9 cellular contexts compared by ENCODE assay signal in genomic region chr7:44043902-44044301, GRCh38. TPM values are rescaled to one million over a fixed set of nuclear protein-coding genes. Genes with fewer than 3 reads are reported as not detected.
DNase-seq lines count a peak whose midpoint lies in the region; ATAC-seq, FAIRE-seq and TF ChIP-seq lines count a peak whose summit lies in the region.
"Had no signal": no experiment of that assay in that cellular context is flagged by ENCODE, and none has a peak within 500 bp of the region (broad histone marks: within the 10 kb centered on the region; RNA-seq: fewer than 3 reads in every experiment).

No MANE protein-coding gene starts in this region.

- H3K36me3 ChIP-seq in A673 (ENCODE audit: insufficient read depth, low read length, poor library complexity, severe bottlenecking) (peaks cover 7% of the 10 kb centered on the region), HUES64 (ENCODE audit: insufficient read depth, low read length) (peaks cover 12% of the 10 kb centered on the region), mucosa of rectum (ENCODE audit: control insufficient read depth in 2 of 2, insufficient read depth in 2 of 2, low read length in 2 of 2) (peaks cover 5 to 8% of the 10 kb centered on the region in 2 donors)

- no peaks in the 10 kb centered on the region for H3K9me3 ChIP-seq in A673 (ENCODE audit: low read depth, low read length, poor library complexity, severe bottlenecking)
- no peaks in the 10 kb centered on the region for H3K9me3 ChIP-seq in HUES64 (ENCODE audit: insufficient read depth, low read depth, low read length)
- no peaks in the 10 kb centered on the region for H3K9me3 ChIP-seq in mucosa of rectum (ENCODE audit: control insufficient read depth in 2 of 2, low read length in 2 of 2)

- WGBS in HUES64 = 38% methylated on average over 8 of the region's 8 CpGs

- H3K4me1 ChIP-seq in A673 (ENCODE audit: insufficient read depth, low read length, poor library complexity, severe bottlenecking) = peaks cover 8% of the 10 kb centered on the region
- no peaks in the 10 kb centered on the region; the same call in 1 of the 2 replicates for H3K4me1 ChIP-seq in HUES64 (ENCODE audit: insufficient read depth, low read length)
- peaks cover 26 to 29% of the 10 kb centered on the region in 2 donors for H3K4me1 ChIP-seq in mucosa of rectum (ENCODE audit: control insufficient read depth in 2 of 2, insufficient read depth in 2 of 2, low read length in 2 of 2)

- peak overlapping the region; percentile 90 for H3K4me3 ChIP-seq in A673 (ENCODE audit: low read depth, low read length, poor library complexity, severe bottlenecking)
- H3K4me3 ChIP-seq in HUES64 (ENCODE audit: low read length) = peak overlapping the region; percentile 77
- peak overlapping the region; percentile 90 to 93 for H3K4me3 ChIP-seq in cardiac fibroblast (replicated peaks in 1 of 2; ENCODE audit: low read depth in 2 of 2, low read length in 2 of 2)
- peak overlapping the region; percentile 93 to 94 for H3K4me3 ChIP-seq in mucosa of rectum (ENCODE audit: low read length in 2 of 2)

- POLR2A ChIA-PET in A673 (lab: Charles Lee; ENCODE audit: low non-redundant PET) = no interaction called here

- CTCF ChIA-PET in A673 (lab: Charles Lee) = no interaction called here

- ATAC-seq in GM18861 (IDR thresholded peaks at IDR 0.05; ENCODE audit: unreplicated experiment) = no peak

- DNase-seq in A673 (ENCODE audit: low spot score) (no peak), cardiac fibroblast (ENCODE audit: low read depth in 2 of 2) (no peak), anterior cingulate cortex (lab: John Stamatoyannopoulos, UW) (no peak), D721Med (ENCODE audit: insufficient read length, low spot score) (no peak), RKO (ENCODE audit: low spot score) (no peak)

- H3K9ac ChIP-seq in HUES64 (ENCODE audit: low read depth, low read length) (peak overlapping the region; percentile 64), mucosa of rectum (ENCODE audit: low read depth in 1 of 2, low read length in 2 of 2) (peak overlapping the region; percentile 93 to 95)

- no peak for TF ChIP-seq CTCF in A673 (conservative IDR thresholded peaks at IDR 0.05; ENCODE audit: low read depth, low read length)
- no peak for TF ChIP-seq CTCF in cardiac fibroblast (IDR thresholded peaks at IDR 0.05; ENCODE audit: low read depth, low read length)
- TF ChIP-seq CTCF in D721Med (IDR thresholded peaks at IDR 0.05; ENCODE audit: insufficient read depth, missing control alignments) = no peak

- no peak for FAIRE-seq in D721Med (lab: Jason Lieb, UNC)

- H3K27ac ChIP-seq in A673 (ENCODE audit: low read depth, low read length, poor library complexity, severe bottlenecking) (peak overlapping the region; percentile 79), HUES64 (ENCODE audit: low read depth, low read length) (no peak overlapping the region), mucosa of rectum (ENCODE audit: low read depth in 2 of 2, low read length in 2 of 2) (peak overlapping the region; percentile 92)

- intact Hi-C loops in A673 (cut with micrococcal nuclease; ENCODE audit: unreplicated experiment) = no loop called here

- BruUV-seq in A673 (replicated peaks; lab: Mats Ljungman, UMichigan) = TSS peak; percentile 86

- H3K27me3 ChIP-seq in A673 (replicated peaks; ENCODE audit: insufficient read depth, low read depth, low read length, poor library complexity) (no peaks in the 10 kb centered on the region), HUES64 (ENCODE audit: insufficient read depth, low read length) (peaks cover 24% of the 10 kb centered on the region), mucosa of rectum (ENCODE audit: control insufficient read depth in 2 of 2, insufficient read depth in 2 of 2, low read length in 2 of 2) (no peaks in the 10 kb centered on the region)

RNA-seq across cellular contexts. Expression of gene DBNL, which starts 0.6 kb away (rescaled TPM):
- 64.5 and 74.4 TPM in 2 replicates for total RNA-seq in A673 (2021)
- 40.3 TPM for polyA plus RNA-seq in HUES64 (2013, experiment 1 of 2)
- 38.6 TPM for polyA plus RNA-seq in HUES64 (2013, experiment 2 of 2)

RNA-seq across cellular contexts. Expression of gene PGAM2, which starts 21.5 kb away (rescaled TPM):
- total RNA-seq in A673 (2021) = not detected in 2 replicates
- polyA plus RNA-seq in HUES64 (2013, experiment 1 of 2) = 3.3 TPM
- polyA plus RNA-seq in HUES64 (2013, experiment 2 of 2) = 2.3 TPM

RNA-seq across cellular contexts. Expression of gene POLM, which starts 38.4 kb away (rescaled TPM):
- total RNA-seq in A673 (2021) = 9.6 and 12.8 TPM in 2 replicates
- 6.7 TPM for polyA plus RNA-seq in HUES64 (2013, experiment 1 of 2)
- polyA plus RNA-seq in HUES64 (2013, experiment 2 of 2) = 7.6 TPM

RNA-seq across cellular contexts. Expression of gene SPDYE1, which starts 46.2 kb away (rescaled TPM):
- total RNA-seq in A673 (2021) = not detected in 2 replicates
- polyA plus RNA-seq in HUES64 (2013, experiment 1 of 2) = not detected
- not detected for polyA plus RNA-seq in HUES64 (2013, experiment 2 of 2)
- total RNA-seq: subcutaneous adipose tissue had no signal
